9 cellular contexts compared by ENCODE assay signal in genomic region chr9:110015759-110016158, GRCh38.
DNase-seq lines count a peak whose midpoint lies in the region; ATAC-seq, FAIRE-seq and TF ChIP-seq lines count a peak whose summit lies in the region.
"Had no signal": no experiment of that assay in that cellular context is flagged by ENCODE, and none has a peak within 500 bp of the region (broad histone marks: within the 10 kb centered on the region; RNA-seq: fewer than 3 reads in every experiment).

No MANE protein-coding gene starts in this region.

- peak overlapping the region; percentile 59 for H3K4me2 ChIP-seq in endothelial cell of umbilical vein (ENCODE audit: insufficient read depth, low read length)
- H3K4me2 ChIP-seq in skeletal muscle satellite cell (ENCODE audit: low read length), result peak overlapping the region; percentile 2

- no peaks in the 10 kb centered on the region for H3K27me3 ChIP-seq in endothelial cell of umbilical vein (ENCODE audit: control insufficient read depth in 2 of 2, insufficient read depth in 2 of 2, low read length in 2 of 2)
- H3K27me3 ChIP-seq in skeletal muscle satellite cell (ENCODE audit: control insufficient read depth, insufficient read depth, low read length), result no peaks in the 10 kb centered on the region

- H3K79me2 ChIP-seq in endothelial cell of umbilical vein (ENCODE audit: control insufficient read depth, insufficient read depth, low read length), result no peaks in the 10 kb centered on the region

- TF ChIP-seq CTCF in RWPE1 (conservative IDR thresholded peaks at IDR 0.05; ENCODE audit: low read depth), result no peak
- TF ChIP-seq CTCF in endothelial cell of umbilical vein (IDR thresholded peaks at IDR 0.05; ENCODE audit: extremely low read depth in 1 of 2, insufficient read depth in 1 of 2, low read depth in 1 of 2, low read length in 2 of 2), result no peak

- CTCF ChIA-PET in RWPE1 (lab: Yijun Ruan, JAX), result interaction anchor here (0.6 kb wide), 1 partner anchor 1700 kb away, joined by 3 read pairs; no protein-coding TSS in a partner anchor
- CTCF ChIA-PET in endothelial cell of umbilical vein (lab: Charles Lee), result interaction anchor here (1.1 to 2.5 kb wide), 7 partner anchors 13 to 135 kb away, joined by 3 to 16 read pairs (median 9); no protein-coding TSS in a partner anchor

- H3K27ac ChIP-seq in RWPE1, result peak overlapping the region; percentile 70
- peak overlapping the region; percentile 100 for H3K27ac ChIP-seq in endothelial cell of umbilical vein (ENCODE audit: insufficient read depth, low read depth, low read length)

- dilution Hi-C loops in endothelial cell of umbilical vein (cut with MboI; ENCODE audit: extremely low pct_ligation_motif_present, low sequenced_read_pairs), result no loop called here

- H3K9ac ChIP-seq in endothelial cell of umbilical vein (replicated peaks; ENCODE audit: extremely low read depth, insufficient read depth, low read length) (peak overlapping the region; percentile 83), skeletal muscle satellite cell (ENCODE audit: low read depth, low read length) (no peak overlapping the region)

- FAIRE-seq in endothelial cell of umbilical vein (lab: Jason Lieb, UNC), result peak; percentile 86

- ATAC-seq in GM19324 (IDR thresholded peaks at IDR 0.05; ENCODE audit: low FRiP score, unreplicated experiment) (no peak), GM18517 (IDR thresholded peaks at IDR 0.05; ENCODE audit: unreplicated experiment) (no peak), GM18520 (IDR thresholded peaks at IDR 0.05; ENCODE audit: unreplicated experiment) (no peak)

- H3K4me3 ChIP-seq in endothelial cell of umbilical vein (replicated peaks in 1 of 3; ENCODE audit: insufficient read depth in 1 of 3, low read depth in 1 of 3, low read length in 3 of 3), result no peak overlapping the region
- no peak overlapping the region for H3K4me3 ChIP-seq in skeletal muscle satellite cell (ENCODE audit: low read length)

- H3K4me1 ChIP-seq in endothelial cell of umbilical vein (ENCODE audit: control insufficient read depth, extremely low read depth, insufficient read depth, low read length) (peaks cover 28% of the 10 kb centered on the region), skeletal muscle satellite cell (ENCODE audit: control insufficient read depth, insufficient read depth, low read length) (peaks cover 15% of the 10 kb centered on the region)

- H3K36me3 ChIP-seq in endothelial cell of umbilical vein (ENCODE audit: control insufficient read depth in 2 of 2, extremely low read depth in 1 of 2, insufficient read depth in 2 of 2, low read length in 2 of 2) (no peaks in the 10 kb centered on the region), skeletal muscle satellite cell (ENCODE audit: insufficient read depth, low read length) (no peaks in the 10 kb centered on the region)

- DNase-seq in activated naive CD4-positive, alpha-beta T cell treated with Interleukin-2 at 50 U/mL for 16 hours, result peak; percentile 22
- DNase-seq in activated naive CD4-positive, alpha-beta T cell (lab: John Stamatoyannopoulos, UW), result no peak
- DNase-seq in RWPE1 (ENCODE audit: low spot score) (peak; percentile 93), endothelial cell of umbilical vein (ENCODE audit: low read depth, low spot score) (peak; percentile 95)
- DNase-seq: effector CD8-positive, alpha-beta T cell had no signal

- intact Hi-C loops in endothelial cell of umbilical vein (cut with micrococcal nuclease), result loop anchor here (1.0 kb wide), 6 partner anchors 12 to 108 kb away; no protein-coding TSS in a partner anchor

- no peaks in the 10 kb centered on the region for H3K9me3 ChIP-seq in endothelial cell of umbilical vein (replicated peaks; ENCODE audit: control insufficient read depth, insufficient read depth, low read length)
- no peaks in the 10 kb centered on the region for H3K9me3 ChIP-seq in skeletal muscle satellite cell (replicated peaks; ENCODE audit: low read length)

- no peak for TF ChIP-seq POLR2A in endothelial cell of umbilical vein (IDR thresholded peaks at IDR 0.05; ENCODE audit: low read depth, low read length)

- no peaks in the 10 kb centered on the region for H4K20me1 ChIP-seq in endothelial cell of umbilical vein (replicated peaks; ENCODE audit: control insufficient read depth, extremely low read depth, insufficient read depth, low read length)

- no TSS peak for BruUV-seq in endothelial cell of umbilical vein (replicated peaks; lab: Mats Ljungman, UMichigan)

- H2AFZ ChIP-seq in endothelial cell of umbilical vein (ENCODE audit: low read depth, low read length), result no peak overlapping the region

- POLR2A ChIA-PET in RWPE1 (lab: Yijun Ruan, JAX; ENCODE audit: low non-redundant PET) (no interaction called here), endothelial cell of umbilical vein (lab: Charles Lee) (interaction anchor here (0.7 to 1.3 kb wide), 4 partner anchors 12 to 103 kb away, joined by 4 to 5 read pairs (median 4); no protein-coding TSS in a partner anchor)

- no peaks in the 10 kb centered on the region for H3K9me1 ChIP-seq in endothelial cell of umbilical vein (replicated peaks; ENCODE audit: control insufficient read depth, extremely low read depth, insufficient read depth, low read length)

TF ChIP-seq in endothelial cell of umbilical vein, 7 proteins besides CTCF, POLR2A, EP300 and RAD21:
- TF ChIP-seq POLR2AphosphoS5 (IDR thresholded peaks at IDR 0.05; ENCODE audit: insufficient read depth, low read depth, low read length) (peak; percentile 44), FOS (IDR thresholded peaks at IDR 0.05; ENCODE audit: borderline replicate concordance, insufficient read depth, low read length) (peak; percentile 89), GATA2 (IDR thresholded peaks at IDR 0.05; ENCODE audit: insufficient read depth, insufficient read length, low read depth, low read length) (no peak), JUN (IDR thresholded peaks at IDR 0.05; ENCODE audit: borderline replicate concordance, insufficient read depth, insufficient read length, low read depth) (peak; percentile 85)

Comparison
In these comparisons a context has a peak if more than half of its experiments do, and no peak if none do; other contexts are left out.
1. DNase-seq: peak in activated naive CD4-positive, alpha-beta T cell treated with Interleukin-2 at 50 U/mL for 16 hours (single experiment), RWPE1 (single experiment) and endothelial cell of umbilical vein (single experiment); none in activated naive CD4-positive, alpha-beta T cell (0 of 4).